Comparison of ENCODE assay signal across 2 cellular contexts in the genomic region with DNA sequence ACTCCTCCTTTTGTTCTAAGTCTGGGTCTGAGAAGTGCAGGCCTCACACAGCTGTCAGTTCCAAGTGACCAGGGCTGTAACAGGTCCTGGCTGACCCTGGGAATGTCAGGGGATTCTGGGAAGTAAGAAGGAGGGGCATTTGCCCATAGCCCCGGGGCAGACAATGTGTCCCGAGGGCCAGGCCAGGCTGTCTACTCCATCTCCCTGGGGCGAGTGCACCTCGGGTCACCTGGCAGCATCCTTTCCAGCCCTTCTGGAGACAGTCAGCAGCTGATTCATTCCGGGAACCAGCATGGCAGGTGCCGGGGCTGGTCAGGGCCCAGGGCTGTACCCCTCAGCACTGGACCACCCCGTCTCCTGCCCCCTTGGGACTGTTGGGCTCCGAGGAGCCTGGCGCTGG. TPM values are rescaled to one million over a fixed set of nuclear protein-coding genes. Genes with fewer than 3 reads are reported as not detected.
"Had no signal": no experiment of that assay in that cellular context is flagged by ENCODE, and none has a peak within 500 bp of the region (broad histone marks: within the 10 kb centered on the region; RNA-seq: fewer than 3 reads in every experiment).

No MANE protein-coding gene starts in this region.

RNA-seq across cellular contexts. Expression of gene ICOSLG, which starts 13.1 kb away (rescaled TPM):
- total RNA-seq: G401 had no signal

RNA-seq across cellular contexts. Expression of gene DNMT3L, which starts 34.1 kb away (rescaled TPM):
- total RNA-seq: GM12878 had no signal
- polyA plus RNA-seq: GM12878 had no signal
